ENCODE assay signal across 11 cellular contexts in the genomic region with DNA sequence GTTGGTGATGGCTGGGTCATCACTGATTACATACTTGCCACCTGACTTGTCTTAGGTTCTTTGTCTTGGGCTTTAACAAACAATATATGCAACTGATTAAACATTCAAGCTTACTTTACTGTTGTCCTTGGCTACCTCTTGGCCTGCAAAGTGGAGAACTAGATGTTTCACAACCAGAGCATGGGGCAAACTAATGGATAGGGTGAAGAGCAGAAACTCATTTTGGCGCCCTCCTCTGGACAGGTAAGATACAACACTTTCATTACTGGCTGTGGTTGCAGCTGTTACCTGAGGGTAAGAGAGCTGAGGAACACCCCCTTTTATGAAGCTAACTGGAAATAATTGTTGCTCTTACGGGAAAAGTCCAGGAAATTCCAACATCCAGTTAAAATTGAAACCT.
DNase-seq lines count a peak whose midpoint lies in the region; ATAC-seq and TF ChIP-seq lines count a peak whose summit lies in the region.
"Had no signal": no experiment of that assay in that cellular context is flagged by ENCODE, and none has a peak within 500 bp of the region (broad histone marks: within the 10 kb centered on the region; RNA-seq: fewer than 3 reads in every experiment).

No MANE protein-coding gene starts in this region.

- H3K27me3 Mint-ChIP-seq in WTC11 (ENCODE audit: low read depth) = no peaks in the 10 kb centered on the region

- H3K4me3 Mint-ChIP-seq in WTC11 = no peak overlapping the region

- H3K4me3 ChIP-seq in H7 (ENCODE audit: insufficient read depth, low read depth, low read length) (no peak overlapping the region), kidney epithelial cell (ENCODE audit: low read depth, low read length) (no peak overlapping the region), HAP-1 (no peak overlapping the region)

- H3K36me3 Mint-ChIP-seq in WTC11 = peaks cover 33% of the 10 kb centered on the region

- peak overlapping the region; percentile 41; the same call in 1 of the 2 replicates for H3K27ac ChIP-seq in C4-2B

- CTCF ChIA-PET in WTC11 (lab: Charles Lee) = interaction anchor here (0.7 to 1.3 kb wide), 7 partner anchors 10 to 996 kb away, joined by 3 to 7 read pairs (median 3); no protein-coding TSS in a partner anchor

- peaks cover 4% of the 10 kb centered on the region for H3K4me1 Mint-ChIP-seq in WTC11

- no peak overlapping the region for H3K27ac Mint-ChIP-seq in WTC11

- TF ChIP-seq CTCF in C4-2B (conservative IDR thresholded peaks at IDR 0.05) = peak; percentile 78
- peak; percentile 74 for TF ChIP-seq CTCF in WTC11 (IDR thresholded peaks at IDR 0.05)
- peak; percentile 33 for TF ChIP-seq CTCF in kidney epithelial cell (IDR thresholded peaks at IDR 0.05; ENCODE audit: insufficient read depth, low read length, poor library complexity, severe bottlenecking)

- H3K4me1 ChIP-seq in HAP-1 = peaks cover 5% of the 10 kb centered on the region

- no peaks in the 10 kb centered on the region for H3K9me3 ChIP-seq in HAP-1

- H3K36me3 ChIP-seq in H7 (replicated peaks; ENCODE audit: control insufficient read depth, insufficient read depth, low read length) (no peaks in the 10 kb centered on the region), kidney epithelial cell (ENCODE audit: control insufficient read depth, insufficient read depth, low read length) (no peaks in the 10 kb centered on the region), HAP-1 (replicated peaks) (no peaks in the 10 kb centered on the region)

- POLR2A ChIA-PET in WTC11 (lab: Charles Lee) = no interaction called here

- in situ Hi-C loops in HAP-1 (cut with MboI; ENCODE audit: low sequenced_read_pairs) = no loop called here

- DNase-seq in H7 (peak; percentile 7), WTC11 (ENCODE audit: low spot score) (peak; percentile 54), kidney epithelial cell (ENCODE audit: low read depth) (no peak), NCI-H187 (lab: John Stamatoyannopoulos, UW) (no peak), HAP-1 (ENCODE audit: low spot score in 2 of 2) (no peak)
- DNase-seq in stimulated activated CD4-positive, alpha-beta T cell treated with anti-CD3 and anti-CD28 coated beads, Interleukin-4, amount 100 ng/mL, for 1 hour = no peak
- no peak for DNase-seq in activated T-cell treated with anti-CD3 and anti-CD28 coated beads, Interleukin-2, amount 50 U/mL, for 48 hours
- DNase-seq: effector CD4-positive, alpha-beta T cell; NCI-H1930; stimulated activated naive CD4-positive, alpha-beta T cell treated with Interleukin-2 at 50 U/mL for 16 hours had no signal

- no peaks in the 10 kb centered on the region for H3K27me3 ChIP-seq in H7 (ENCODE audit: control insufficient read depth, insufficient read depth, low read length)
- H3K27me3 ChIP-seq in kidney epithelial cell (ENCODE audit: control insufficient read depth, insufficient read depth, low read length) = no peaks in the 10 kb centered on the region
- no peaks in the 10 kb centered on the region for H3K27me3 ChIP-seq in HAP-1 (ENCODE audit: low read depth)

- H3K9me3 Mint-ChIP-seq in WTC11 = peaks cover 48% of the 10 kb centered on the region

- peak; percentile 78 for ATAC-seq in WTC11

TF ChIP-seq in WTC11, 78 proteins besides CTCF, POLR2A, EP300 and RAD21 (continues in another document):
- no peak for TF ChIP-seq GTF2I (CRISPR knock-in tag; conservative IDR thresholded peaks at IDR 0.05)
- TF ChIP-seq, protein P1, sequence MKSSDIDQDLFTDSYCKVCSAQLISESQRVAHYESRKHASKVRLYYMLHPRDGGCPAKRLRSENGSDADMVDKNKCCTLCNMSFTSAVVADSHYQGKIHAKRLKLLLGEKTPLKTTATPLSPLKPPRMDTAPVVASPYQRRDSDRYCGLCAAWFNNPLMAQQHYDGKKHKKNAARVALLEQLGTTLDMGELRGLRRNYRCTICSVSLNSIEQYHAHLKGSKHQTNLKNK (CRISPR knock-in tag; IDR thresholded peaks at IDR 0.05) = no peak
- TF ChIP-seq ESRRA (CRISPR knock-in tag; IDR thresholded peaks at IDR 0.05; ENCODE audit: borderline replicate concordance) = no peak
- TF ChIP-seq, protein P2, sequence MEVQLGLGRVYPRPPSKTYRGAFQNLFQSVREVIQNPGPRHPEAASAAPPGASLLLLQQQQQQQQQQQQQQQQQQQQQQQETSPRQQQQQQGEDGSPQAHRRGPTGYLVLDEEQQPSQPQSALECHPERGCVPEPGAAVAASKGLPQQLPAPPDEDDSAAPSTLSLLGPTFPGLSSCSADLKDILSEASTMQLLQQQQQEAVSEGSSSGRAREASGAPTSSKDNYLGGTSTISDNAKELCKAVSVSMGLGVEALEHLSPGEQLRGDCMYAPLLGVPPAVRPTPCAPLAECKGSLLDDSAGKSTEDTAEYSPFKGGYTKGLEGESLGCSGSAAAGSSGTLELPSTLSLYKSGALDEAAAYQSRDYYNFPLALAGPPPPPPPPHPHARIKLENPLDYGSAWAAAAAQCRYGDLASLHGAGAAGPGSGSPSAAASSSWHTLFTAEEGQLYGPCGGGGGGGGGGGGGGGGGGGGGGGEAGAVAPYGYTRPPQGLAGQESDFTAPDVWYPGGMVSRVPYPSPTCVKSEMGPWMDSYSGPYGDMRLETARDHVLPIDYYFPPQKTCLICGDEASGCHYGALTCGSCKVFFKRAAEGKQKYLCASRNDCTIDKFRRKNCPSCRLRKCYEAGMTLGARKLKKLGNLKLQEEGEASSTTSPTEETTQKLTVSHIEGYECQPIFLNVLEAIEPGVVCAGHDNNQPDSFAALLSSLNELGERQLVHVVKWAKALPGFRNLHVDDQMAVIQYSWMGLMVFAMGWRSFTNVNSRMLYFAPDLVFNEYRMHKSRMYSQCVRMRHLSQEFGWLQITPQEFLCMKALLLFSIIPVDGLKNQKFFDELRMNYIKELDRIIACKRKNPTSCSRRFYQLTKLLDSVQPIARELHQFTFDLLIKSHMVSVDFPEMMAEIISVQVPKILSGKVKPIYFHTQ (CRISPR knock-in tag; IDR thresholded peaks at IDR 0.05) = no peak
- TF ChIP-seq, protein P3, sequence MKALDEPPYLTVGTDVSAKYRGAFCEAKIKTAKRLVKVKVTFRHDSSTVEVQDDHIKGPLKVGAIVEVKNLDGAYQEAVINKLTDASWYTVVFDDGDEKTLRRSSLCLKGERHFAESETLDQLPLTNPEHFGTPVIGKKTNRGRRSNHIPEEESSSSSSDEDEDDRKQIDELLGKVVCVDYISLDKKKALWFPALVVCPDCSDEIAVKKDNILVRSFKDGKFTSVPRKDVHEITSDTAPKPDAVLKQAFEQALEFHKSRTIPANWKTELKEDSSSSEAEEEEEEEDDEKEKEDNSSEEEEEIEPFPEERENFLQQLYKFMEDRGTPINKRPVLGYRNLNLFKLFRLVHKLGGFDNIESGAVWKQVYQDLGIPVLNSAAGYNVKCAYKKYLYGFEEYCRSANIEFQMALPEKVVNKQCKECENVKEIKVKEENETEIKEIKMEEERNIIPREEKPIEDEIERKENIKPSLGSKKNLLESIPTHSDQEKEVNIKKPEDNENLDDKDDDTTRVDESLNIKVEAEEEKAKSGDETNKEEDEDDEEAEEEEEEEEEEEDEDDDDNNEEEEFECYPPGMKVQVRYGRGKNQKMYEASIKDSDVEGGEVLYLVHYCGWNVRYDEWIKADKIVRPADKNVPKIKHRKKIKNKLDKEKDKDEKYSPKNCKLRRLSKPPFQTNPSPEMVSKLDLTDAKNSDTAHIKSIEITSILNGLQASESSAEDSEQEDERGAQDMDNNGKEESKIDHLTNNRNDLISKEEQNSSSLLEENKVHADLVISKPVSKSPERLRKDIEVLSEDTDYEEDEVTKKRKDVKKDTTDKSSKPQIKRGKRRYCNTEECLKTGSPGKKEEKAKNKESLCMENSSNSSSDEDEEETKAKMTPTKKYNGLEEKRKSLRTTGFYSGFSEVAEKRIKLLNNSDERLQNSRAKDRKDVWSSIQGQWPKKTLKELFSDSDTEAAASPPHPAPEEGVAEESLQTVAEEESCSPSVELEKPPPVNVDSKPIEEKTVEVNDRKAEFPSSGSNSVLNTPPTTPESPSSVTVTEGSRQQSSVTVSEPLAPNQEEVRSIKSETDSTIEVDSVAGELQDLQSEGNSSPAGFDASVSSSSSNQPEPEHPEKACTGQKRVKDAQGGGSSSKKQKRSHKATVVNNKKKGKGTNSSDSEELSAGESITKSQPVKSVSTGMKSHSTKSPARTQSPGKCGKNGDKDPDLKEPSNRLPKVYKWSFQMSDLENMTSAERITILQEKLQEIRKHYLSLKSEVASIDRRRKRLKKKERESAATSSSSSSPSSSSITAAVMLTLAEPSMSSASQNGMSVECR (CRISPR knock-in tag; IDR thresholded peaks at IDR 0.05; ENCODE audit: borderline replicate concordance) = no peak
- no peak for TF ChIP-seq TEAD1 (CRISPR knock-in tag; IDR thresholded peaks at IDR 0.05)
- TF ChIP-seq, protein P4, sequence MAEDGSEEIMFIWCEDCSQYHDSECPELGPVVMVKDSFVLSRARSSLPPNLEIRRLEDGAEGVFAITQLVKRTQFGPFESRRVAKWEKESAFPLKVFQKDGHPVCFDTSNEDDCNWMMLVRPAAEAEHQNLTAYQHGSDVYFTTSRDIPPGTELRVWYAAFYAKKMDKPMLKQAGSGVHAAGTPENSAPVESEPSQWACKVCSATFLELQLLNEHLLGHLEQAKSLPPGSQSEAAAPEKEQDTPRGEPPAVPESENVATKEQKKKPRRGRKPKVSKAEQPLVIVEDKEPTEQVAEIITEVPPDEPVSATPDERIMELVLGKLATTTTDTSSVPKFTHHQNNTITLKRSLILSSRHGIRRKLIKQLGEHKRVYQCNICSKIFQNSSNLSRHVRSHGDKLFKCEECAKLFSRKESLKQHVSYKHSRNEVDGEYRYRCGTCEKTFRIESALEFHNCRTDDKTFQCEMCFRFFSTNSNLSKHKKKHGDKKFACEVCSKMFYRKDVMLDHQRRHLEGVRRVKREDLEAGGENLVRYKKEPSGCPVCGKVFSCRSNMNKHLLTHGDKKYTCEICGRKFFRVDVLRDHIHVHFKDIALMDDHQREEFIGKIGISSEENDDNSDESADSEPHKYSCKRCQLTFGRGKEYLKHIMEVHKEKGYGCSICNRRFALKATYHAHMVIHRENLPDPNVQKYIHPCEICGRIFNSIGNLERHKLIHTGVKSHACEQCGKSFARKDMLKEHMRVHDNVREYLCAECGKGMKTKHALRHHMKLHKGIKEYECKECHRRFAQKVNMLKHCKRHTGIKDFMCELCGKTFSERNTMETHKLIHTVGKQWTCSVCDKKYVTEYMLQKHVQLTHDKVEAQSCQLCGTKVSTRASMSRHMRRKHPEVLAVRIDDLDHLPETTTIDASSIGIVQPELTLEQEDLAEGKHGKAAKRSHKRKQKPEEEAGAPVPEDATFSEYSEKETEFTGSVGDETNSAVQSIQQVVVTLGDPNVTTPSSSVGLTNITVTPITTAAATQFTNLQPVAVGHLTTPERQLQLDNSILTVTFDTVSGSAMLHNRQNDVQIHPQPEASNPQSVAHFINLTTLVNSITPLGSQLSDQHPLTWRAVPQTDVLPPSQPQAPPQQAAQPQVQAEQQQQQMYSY (CRISPR knock-in tag; IDR thresholded peaks at IDR 0.05) = no peak

Comparison
In these comparisons a context has a peak if more than half of its experiments do, and no peak if none do; other contexts are left out.
1. DNase-seq: peak in H7 (single experiment) and WTC11 (single experiment); none in kidney epithelial cell (single experiment), stimulated activated CD4-positive, alpha-beta T cell treated with anti-CD3 and anti-CD28 coated beads, Interleukin-4, amount 100 ng/mL, for 1 hour (single experiment), NCI-H187 (0 of 2), activated T-cell treated with anti-CD3 and anti-CD28 coated beads, Interleukin-2, amount 50 U/mL, for 48 hours (0 of 2) and HAP-1 (0 of 2).
2. Peak in every context shown above with its lines, with median percentiles within 50 percentile points of each other: CTCF ChIP-seq.